8 cellular contexts compared by ENCODE assay signal in genomic region chr12:15910864-15911696, GRCh38. TPM values are rescaled to one million over a fixed set of nuclear protein-coding genes. Genes with fewer than 3 reads are reported as not detected.
DNase-seq lines count a peak whose midpoint lies in the region; ATAC-seq and TF ChIP-seq lines count a peak whose summit lies in the region.

TSS of gene DERA (plus strand) at chr12:15911332. CDS start at chr12:15911384, 52 bp downstream.

- H3K4me3 ChIP-seq in GM12865 (ENCODE audit: low read depth, low read length) = peak within 1 kb of the TSS; percentile 85
- peak within 1 kb of the TSS; percentile 90 for H3K4me3 ChIP-seq in NB4 (ENCODE audit: low read depth, low read length)
- H3K4me3 ChIP-seq in adrenal gland = peak within 1 kb of the TSS; percentile 14 to 95 (median 48)
- peak within 1 kb of the TSS; percentile 62 to 66 for H3K4me3 ChIP-seq in prostate gland
- H3K4me3 ChIP-seq in urinary bladder (ENCODE audit: low read depth, low read length) = peak within 1 kb of the TSS; percentile 75

- CTCF ChIA-PET in T-cell (lab: Charles Lee) = interaction anchor here (0.6 to 6.3 kb wide), 15 partner anchors 10 to 1416 kb away, joined by 3 to 49 read pairs (median 3); no protein-coding TSS in a partner anchor

- H3K27me3 ChIP-seq in adrenal gland = no peaks in the 10 kb centered on the region
- no peaks in the 10 kb centered on the region for H3K27me3 ChIP-seq in prostate gland (replicated peaks; ENCODE audit: insufficient read depth)

- H3K27ac ChIP-seq in adrenal gland (peak within 1 kb of the TSS; percentile 59 to 97 (median 80)), prostate gland (peak within 1 kb of the TSS; percentile 91), urinary bladder (ENCODE audit: low read depth) (peak within 1 kb of the TSS; percentile 99)

- peak within 1 kb of the TSS; percentile 90 to 91 for H3K27ac Mint-ChIP-seq in T-cell

- H3K9me3 ChIP-seq in adrenal gland (replicated peaks in 1 of 3) = no peaks in the 10 kb centered on the region
- no peaks in the 10 kb centered on the region for H3K9me3 ChIP-seq in prostate gland

- H3K9me3 Mint-ChIP-seq in T-cell = no peaks in the 10 kb centered on the region

- intact Hi-C loops in adrenal gland (cut with DNase I) (no loop called here), left cardiac atrium (cut with DNase I) (no loop called here), prostate gland (cut with DNase I) (no loop called here)

- peaks cover 4% of the 10 kb centered on the region for H3K36me3 Mint-ChIP-seq in T-cell

- TF ChIP-seq CTCF in GM12865 (IDR thresholded peaks at IDR 0.05; ENCODE audit: insufficient read depth, low read depth, low read length, missing control alignments) = no peak
- no peak for TF ChIP-seq CTCF in NB4 (IDR thresholded peaks at IDR 0.05; ENCODE audit: low read depth, low read length)
- TF ChIP-seq CTCF in adrenal gland (IDR thresholded peaks at IDR 0.05) = peak in 3 of 6 experiments; percentile 6 to 20 (median 19)
- peak in 2 of 4 experiments; percentile 25 to 41 for TF ChIP-seq CTCF in prostate gland (IDR thresholded peaks at IDR 0.05)

- WGBS in adrenal gland, 4 donors = 0 to 1% (median 0%) methylated on average over 28 to 59 of the region's 59 CpGs
- under 1% methylated on average over 54 of the region's 59 CpGs for WGBS in prostate gland
- under 1% methylated on average over 59 of the region's 59 CpGs for WGBS in urinary bladder

- peaks cover 20 to 28% (median 21%) of the 10 kb centered on the region in 3 donors for H3K4me1 Mint-ChIP-seq in T-cell

- POLR2A ChIA-PET in T-cell (lab: Charles Lee) = interaction anchor here (0.5 to 1.1 kb wide), 8 partner anchors 9 to 1524 kb away, joined by 3 to 12 read pairs (median 4); partner anchors contain the start of gene STRAP (in 1 of the 2)

- ATAC-seq in HG02571 (IDR thresholded peaks at IDR 0.05; ENCODE audit: unreplicated experiment) (peak; percentile 94), T-cell (replicated peaks in 1 of 4) (peak; percentile 88 to 97 (median 94)), left cardiac atrium (peak; percentile 99)

- TF ChIP-seq POLR2A in NB4 (IDR thresholded peaks at IDR 0.05; ENCODE audit: extremely low read depth, insufficient read length) (peak; percentile 76), adrenal gland (IDR thresholded peaks at IDR 0.05) (peak; percentile 82 to 85), prostate gland (IDR thresholded peaks at IDR 0.05) (peak; percentile 86)

- H3K27me3 Mint-ChIP-seq in T-cell = no peaks in the 10 kb centered on the region

- H3K36me3 ChIP-seq in adrenal gland (replicated peaks in 1 of 2) (no peaks in the 10 kb centered on the region), prostate gland (no peaks in the 10 kb centered on the region), urinary bladder (ENCODE audit: insufficient read depth) (peaks cover 2% of the 10 kb centered on the region)

- peak within 1 kb of the TSS; percentile 91 to 94 (median 92) for H3K4me3 Mint-ChIP-seq in T-cell

- DNase-seq in GM12865 (ENCODE audit: low read depth) (peak; percentile 74), NB4 (ENCODE audit: low read depth) (peak; percentile 84), T-cell (peak; percentile 6 to 66 (median 36)), adrenal gland (peak; percentile 71 to 82 (median 78)), left cardiac atrium (peak; percentile 88), prostate gland (ENCODE audit: low spot score) (peak; percentile 74)

- H3K4me1 ChIP-seq in adrenal gland (replicated peaks in 1 of 2) (peaks cover 0 to 9% of the 10 kb centered on the region in 2 donors), prostate gland (replicated peaks) (no peaks in the 10 kb centered on the region), urinary bladder (ENCODE audit: insufficient read depth) (no peaks in the 10 kb centered on the region)

RNA-seq across cellular contexts. Expression of gene DERA, which starts in this region (rescaled TPM):
- total RNA-seq in T-cell = 10 to 100 TPM; 11.0 to 13.4 (median 11.6) TPM
- total RNA-seq in adrenal gland = 10 to 100 TPM; 24.1 to 37.5 (median 33.6) TPM
- 10 to 100 TPM; 15.9 to 31.3 (median 16.5) TPM for polyA plus RNA-seq in adrenal gland
- 10 to 100 TPM; 15.7 to 21.0 TPM for total RNA-seq in left cardiac atrium
- total RNA-seq in prostate gland = 10 to 100 TPM; 33.0 to 33.7 TPM
- 36.5 TPM for total RNA-seq in urinary bladder
- 28.1 TPM for polyA plus RNA-seq in urinary bladder

Comparison
In these comparisons a context has a peak if more than half of its experiments do, and no peak if none do; other contexts are left out.
1. Peak in every context shown above with its lines: DNase-seq, ATAC-seq, H3K4me3 ChIP-seq and H3K27ac ChIP-seq.
2. DNase-seq: peak in every context shown above with its lines; median percentile 88 in left cardiac atrium; 84 in NB4; 78 in adrenal gland; 74 in GM12865; 74 in prostate gland; 36 in T-cell.